In genomic region chrX:49915352-49916222, GRCh38 we compare ENCODE assay signal across 8 cellular contexts. TPM values are rescaled to one million over a fixed set of nuclear protein-coding genes. Genes with fewer than 3 reads are reported as not detected.
DNase-seq lines count a peak whose midpoint lies in the region; ATAC-seq and TF ChIP-seq lines count a peak whose summit lies in the region.

No MANE protein-coding gene starts in this region.

- no peak overlapping the region for H3K4me3 Mint-ChIP-seq in brain

- peak; percentile 76 for ATAC-seq in GM21390 (IDR thresholded peaks at IDR 0.05; ENCODE audit: unreplicated experiment)
- no peak for ATAC-seq in HG03025 (IDR thresholded peaks at IDR 0.05; ENCODE audit: low FRiP score, unreplicated experiment)

- TF ChIP-seq CTCF in brain (conservative IDR thresholded peaks at IDR 0.05): peak; percentile 74 to 76

- no peaks in the 10 kb centered on the region for H3K36me3 Mint-ChIP-seq in brain

- DNase-seq in DMS79 (lab: John Stamatoyannopoulos, UW) (peak; percentile 4), NAMALWA (ENCODE audit: low spot score) (peak; percentile 65), SW480 (ENCODE audit: low spot score) (peak; percentile 73), kidney tubule cell (ENCODE audit: low spot score) (peak; percentile 67)
- DNase-seq in stimulated activated CD8-positive, alpha-beta memory T cell treated with anti-CD3 and anti-CD28 coated beads, Interleukin-4, amount 100 ng/mL, for 48 hours: peak; percentile 39

- peaks cover 0 to 3% (median 0%) of the 10 kb centered on the region in 5 experiments for H3K9me3 Mint-ChIP-seq in brain

- H3K27ac Mint-ChIP-seq in brain: no peak overlapping the region

- H3K27me3 Mint-ChIP-seq in brain: no peaks in the 10 kb centered on the region

- peaks cover 4% of the 10 kb centered on the region for H3K4me1 Mint-ChIP-seq in brain

RNA-seq across cellular contexts. Expression of gene CLCN5, which starts 6.8 kb away (rescaled TPM):
- polyA plus RNA-seq in brain (ENCODE audit: insufficient read depth, low read depth, low replicate concordance): 5.5 TPM

RNA-seq across cellular contexts. Expression of gene USP27X, which starts 36.3 kb away (rescaled TPM):
- 13.6 TPM for polyA plus RNA-seq in brain (ENCODE audit: insufficient read depth, low read depth, low replicate concordance)

Comparison
In these comparisons a context has a peak if more than half of its experiments do, and no peak if none do; other contexts are left out.
1. DNase-seq: peak in every context shown above with its lines; median percentile 73 in SW480; 67 in kidney tubule cell; 65 in NAMALWA; 39 in stimulated activated CD8-positive, alpha-beta memory T cell treated with anti-CD3 and anti-CD28 coated beads, Interleukin-4, amount 100 ng/mL, for 48 hours; 4 in DMS79.